Comparison of ENCODE assay signal across 28 cellular contexts in genomic region chr2:120823551-120823950, GRCh38.
"Had no signal": no experiment of that assay in that cellular context is flagged by ENCODE, and none has a peak within 500 bp of the region (broad histone marks: within the 10 kb centered on the region; RNA-seq: fewer than 3 reads in every experiment).

No MANE protein-coding gene starts in this region.

- H3K4me1 Mint-ChIP-seq: activated CD4-positive, alpha-beta T cell treated with anti-CD3 and anti-CD28 coated beads, Interleukin-2, amount 10 ng/mL, durations not matched to agents 7 days and 5 days; activated T-helper 17 cell treated with anti-CD3 and anti-CD28 coated beads, Interleukin-2, amount 50 U/mL, for 72 hours; T-cell had no signal

- H3K9me3 Mint-ChIP-seq: activated CD4-positive, alpha-beta memory T cell treated with anti-CD3 and anti-CD28 coated beads for 36 hours; activated CD4-positive, alpha-beta T cell treated with anti-CD3 and anti-CD28 coated beads, Interleukin-2, amount 10 ng/mL, durations not matched to agents 7 days and 5 days; activated naive CD4-positive, alpha-beta T cell treated with anti-CD3 and anti-CD28 coated beads for 36 hours; activated T-helper 17 cell treated with anti-CD3 and anti-CD28 coated beads, Interleukin-2, amount 50 U/mL, for 72 hours; T-cell had no signal

- ATAC-seq: activated T-helper 17 cell treated with anti-CD3 and anti-CD28 coated beads, Interleukin-2, amount 50 U/mL, for 72 hours; Panc1; T-cell had no signal

- H3K9me3 ChIP-seq: MG63 had no signal

- H3K36me3 Mint-ChIP-seq: activated CD4-positive, alpha-beta memory T cell treated with anti-CD3 and anti-CD28 coated beads for 36 hours; activated naive CD8-positive, alpha-beta T cell; T-cell had no signal

- H3K27ac ChIP-seq: VCaP had no signal

- H3K27me3 Mint-ChIP-seq: activated CD4-positive, alpha-beta memory T cell treated with anti-CD3 and anti-CD28 coated beads for 36 hours; activated CD4-positive, alpha-beta T cell treated with anti-CD3 and anti-CD28 coated beads, Interleukin-2, amount 10 ng/mL, durations not matched to agents 7 days and 5 days; activated naive CD8-positive, alpha-beta T cell; activated T-helper 17 cell treated with anti-CD3 and anti-CD28 coated beads, Interleukin-2, amount 50 U/mL, for 72 hours; T-cell had no signal

- H3K4me3 ChIP-seq: MG63 had no signal

- H3K27ac Mint-ChIP-seq: activated CD4-positive, alpha-beta memory T cell treated with anti-CD3 and anti-CD28 coated beads for 36 hours; activated naive CD4-positive, alpha-beta T cell treated with anti-CD3 and anti-CD28 coated beads for 36 hours; activated naive CD8-positive, alpha-beta T cell; activated T-helper 17 cell treated with anti-CD3 and anti-CD28 coated beads, Interleukin-2, amount 50 U/mL, for 72 hours; T-cell had no signal

- DNase-seq: activated CD4-positive, alpha-beta memory T cell treated with anti-CD3 and anti-CD28 coated beads for 36 hours; activated CD4-positive, alpha-beta T cell treated with anti-CD3 and anti-CD28 coated beads, Interleukin-2, amount 10 ng/mL, durations not matched to agents 7 days and 5 days; activated CD4-positive, CD25-positive, alpha-beta regulatory T cell; activated CD8-positive, alpha-beta memory T cell treated with anti-CD3 and anti-CD28 coated beads for 24 hours; activated gamma-delta T cell; activated naive CD4-positive, alpha-beta T cell treated with anti-CD3 and anti-CD28 coated beads for 36 hours; activated T-cell treated with anti-CD3 and anti-CD28 coated beads for 4 hours; activated T-cell treated with anti-CD3 and anti-CD28 coated beads, Interleukin-2, amount 50 U/mL, for 48 hours; amygdala; caudate nucleus; MG63; NCI-H1105; NCI-H1436; NCI-H1694 treated with DMSO at 0.1 percent for 48 hours; NCI-H2081; NCI-H510A treated with DMSO at 0.1 percent for 48 hours; NCI-H69; NK-92 treated with Interleukin-12 subunit alpha and Interleukin-12 subunit beta, amount 100 ng/mL, for 24 hours; OCI-M1; RPMI8226; SHP77 treated with DMSO at 0.1 percent for 48 hours; T-cell; T-helper 2 cell; T1000 had no signal

- H3K4me3 Mint-ChIP-seq: activated CD4-positive, alpha-beta memory T cell treated with anti-CD3 and anti-CD28 coated beads for 36 hours; activated CD4-positive, alpha-beta T cell treated with anti-CD3 and anti-CD28 coated beads, Interleukin-2, amount 10 ng/mL, durations not matched to agents 7 days and 5 days; activated naive CD4-positive, alpha-beta T cell treated with anti-CD3 and anti-CD28 coated beads for 36 hours; activated naive CD8-positive, alpha-beta T cell; activated T-helper 17 cell treated with anti-CD3 and anti-CD28 coated beads, Interleukin-2, amount 50 U/mL, for 72 hours; T-cell had no signal

- H3K36me3 ChIP-seq: MG63 had no signal

- H3K27me3 ChIP-seq: MG63 had no signal
